In the genomic region with DNA sequence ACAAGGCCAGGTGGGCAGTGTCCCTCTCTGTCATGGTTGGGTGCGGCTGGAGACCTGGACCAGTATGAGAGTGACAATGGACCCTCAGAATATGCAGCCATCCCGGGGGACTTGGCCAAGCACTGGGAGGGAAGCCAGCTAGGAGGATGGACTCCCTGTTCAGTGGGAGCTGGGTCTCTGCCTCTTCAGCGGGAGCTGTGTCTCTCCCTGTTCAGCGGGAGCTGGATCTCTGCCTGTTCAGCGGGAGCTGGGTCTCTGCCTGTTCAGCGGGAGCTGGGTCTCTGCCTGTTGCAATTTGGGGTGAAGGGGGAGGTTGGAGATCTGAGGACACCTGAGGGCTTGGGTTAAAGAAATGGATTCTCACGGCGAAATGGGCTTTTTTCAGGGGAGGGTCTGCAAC, we compare ENCODE assay signal across 1 cellular context.
TF ChIP-seq lines count a peak whose summit lies in the region.

No MANE protein-coding gene starts in this region.

TF ChIP-seq in HepG2, 621 proteins besides CTCF, POLR2A, EP300 and RAD21:
- TF ChIP-seq, protein P1, sequence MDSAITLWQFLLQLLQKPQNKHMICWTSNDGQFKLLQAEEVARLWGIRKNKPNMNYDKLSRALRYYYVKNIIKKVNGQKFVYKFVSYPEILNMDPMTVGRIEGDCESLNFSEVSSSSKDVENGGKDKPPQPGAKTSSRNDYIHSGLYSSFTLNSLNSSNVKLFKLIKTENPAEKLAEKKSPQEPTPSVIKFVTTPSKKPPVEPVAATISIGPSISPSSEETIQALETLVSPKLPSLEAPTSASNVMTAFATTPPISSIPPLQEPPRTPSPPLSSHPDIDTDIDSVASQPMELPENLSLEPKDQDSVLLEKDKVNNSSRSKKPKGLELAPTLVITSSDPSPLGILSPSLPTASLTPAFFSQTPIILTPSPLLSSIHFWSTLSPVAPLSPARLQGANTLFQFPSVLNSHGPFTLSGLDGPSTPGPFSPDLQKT (CRISPR knock-in tag; IDR thresholded peaks at IDR 0.05; ENCODE audit: borderline replicate concordance) = no peak
- no peak for TF ChIP-seq ZSCAN9 (CRISPR knock-in tag; IDR thresholded peaks at IDR 0.05; ENCODE audit: borderline replicate concordance)
- no peak for TF ChIP-seq MTA3 (CRISPR knock-in tag; IDR thresholded peaks at IDR 0.05)
- TF ChIP-seq, protein P2, sequence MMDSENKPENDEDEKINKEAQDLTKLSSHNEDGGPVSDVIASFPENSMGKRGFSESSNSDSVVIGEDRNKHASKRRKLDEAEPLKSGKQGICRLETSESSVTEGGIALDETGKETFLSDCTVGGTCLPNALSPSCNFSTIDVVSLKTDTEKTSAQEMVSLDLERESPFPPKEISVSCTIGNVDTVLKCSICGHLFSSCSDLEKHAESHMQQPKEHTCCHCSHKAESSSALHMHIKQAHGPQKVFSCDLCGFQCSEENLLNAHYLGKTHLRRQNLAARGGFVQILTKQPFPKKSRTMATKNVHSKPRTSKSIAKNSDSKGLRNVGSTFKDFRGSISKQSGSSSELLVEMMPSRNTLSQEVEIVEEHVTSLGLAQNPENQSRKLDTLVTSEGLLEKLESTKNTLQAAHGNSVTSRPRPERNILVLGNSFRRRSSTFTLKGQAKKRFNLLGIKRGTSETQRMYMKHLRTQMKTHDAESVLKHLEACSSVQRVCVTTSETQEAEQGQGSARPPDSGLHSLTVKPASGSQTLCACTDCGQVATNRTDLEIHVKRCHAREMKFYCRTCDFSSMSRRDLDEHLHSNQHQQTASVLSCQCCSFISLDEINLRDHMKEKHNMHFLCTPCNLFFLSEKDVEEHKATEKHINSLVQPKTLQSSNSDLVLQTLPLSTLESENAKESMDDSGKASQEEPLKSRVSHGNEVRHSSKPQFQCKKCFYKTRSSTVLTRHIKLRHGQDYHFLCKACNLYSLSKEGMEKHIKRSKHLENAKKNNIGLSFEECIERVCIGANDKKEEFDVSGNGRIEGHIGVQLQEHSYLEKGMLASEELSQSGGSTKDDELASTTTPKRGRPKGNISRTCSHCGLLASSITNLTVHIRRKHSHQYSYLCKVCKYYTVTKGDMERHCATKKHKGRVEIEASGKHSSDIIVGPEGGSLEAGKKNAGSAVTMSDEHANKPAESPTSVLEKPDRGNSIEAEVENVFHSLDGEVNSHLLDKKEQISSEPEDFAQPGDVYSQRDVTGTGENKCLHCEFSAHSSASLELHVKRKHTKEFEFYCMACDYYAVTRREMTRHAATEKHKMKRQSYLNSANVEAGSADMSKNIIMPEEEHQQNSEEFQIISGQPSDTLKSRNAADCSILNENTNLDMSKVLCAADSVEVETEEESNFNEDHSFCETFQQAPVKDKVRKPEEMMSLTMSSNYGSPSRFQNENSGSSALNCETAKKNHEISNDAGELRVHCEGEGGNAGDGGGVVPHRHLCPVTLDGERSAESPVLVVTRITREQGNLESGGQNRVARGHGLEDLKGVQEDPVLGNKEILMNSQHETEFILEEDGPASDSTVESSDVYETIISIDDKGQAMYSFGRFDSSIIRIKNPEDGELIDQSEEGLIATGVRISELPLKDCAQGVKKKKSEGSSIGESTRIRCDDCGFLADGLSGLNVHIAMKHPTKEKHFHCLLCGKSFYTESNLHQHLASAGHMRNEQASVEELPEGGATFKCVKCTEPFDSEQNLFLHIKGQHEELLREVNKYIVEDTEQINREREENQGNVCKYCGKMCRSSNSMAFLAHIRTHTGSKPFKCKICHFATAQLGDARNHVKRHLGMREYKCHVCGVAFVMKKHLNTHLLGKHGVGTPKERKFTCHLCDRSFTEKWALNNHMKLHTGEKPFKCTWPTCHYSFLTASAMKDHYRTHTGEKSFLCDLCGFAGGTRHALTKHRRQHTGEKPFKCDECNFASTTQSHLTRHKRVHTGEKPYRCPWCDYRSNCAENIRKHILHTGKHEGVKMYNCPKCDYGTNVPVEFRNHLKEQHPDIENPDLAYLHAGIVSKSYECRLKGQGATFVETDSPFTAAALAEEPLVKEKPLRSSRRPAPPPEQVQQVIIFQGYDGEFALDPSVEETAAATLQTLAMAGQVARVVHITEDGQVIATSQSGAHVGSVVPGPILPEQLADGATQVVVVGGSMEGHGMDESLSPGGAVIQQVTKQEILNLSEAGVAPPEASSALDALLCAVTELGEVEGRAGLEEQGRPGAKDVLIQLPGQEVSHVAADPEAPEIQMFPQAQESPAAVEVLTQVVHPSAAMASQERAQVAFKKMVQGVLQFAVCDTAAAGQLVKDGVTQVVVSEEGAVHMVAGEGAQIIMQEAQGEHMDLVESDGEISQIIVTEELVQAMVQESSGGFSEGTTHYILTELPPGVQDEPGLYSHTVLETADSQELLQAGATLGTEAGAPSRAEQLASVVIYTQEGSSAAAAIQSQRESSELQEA (CRISPR knock-in tag; IDR thresholded peaks at IDR 0.05; ENCODE audit: not compliant biosample characterization) = no peak
- TF ChIP-seq RELA (CRISPR knock-in tag; IDR thresholded peaks at IDR 0.05) = no peak
- TF ChIP-seq, protein P3, sequence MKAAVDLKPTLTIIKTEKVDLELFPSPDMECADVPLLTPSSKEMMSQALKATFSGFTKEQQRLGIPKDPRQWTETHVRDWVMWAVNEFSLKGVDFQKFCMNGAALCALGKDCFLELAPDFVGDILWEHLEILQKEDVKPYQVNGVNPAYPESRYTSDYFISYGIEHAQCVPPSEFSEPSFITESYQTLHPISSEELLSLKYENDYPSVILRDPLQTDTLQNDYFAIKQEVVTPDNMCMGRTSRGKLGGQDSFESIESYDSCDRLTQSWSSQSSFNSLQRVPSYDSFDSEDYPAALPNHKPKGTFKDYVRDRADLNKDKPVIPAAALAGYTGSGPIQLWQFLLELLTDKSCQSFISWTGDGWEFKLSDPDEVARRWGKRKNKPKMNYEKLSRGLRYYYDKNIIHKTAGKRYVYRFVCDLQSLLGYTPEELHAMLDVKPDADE (CRISPR knock-in tag; IDR thresholded peaks at IDR 0.05) = no peak
- TF ChIP-seq, protein P4, sequence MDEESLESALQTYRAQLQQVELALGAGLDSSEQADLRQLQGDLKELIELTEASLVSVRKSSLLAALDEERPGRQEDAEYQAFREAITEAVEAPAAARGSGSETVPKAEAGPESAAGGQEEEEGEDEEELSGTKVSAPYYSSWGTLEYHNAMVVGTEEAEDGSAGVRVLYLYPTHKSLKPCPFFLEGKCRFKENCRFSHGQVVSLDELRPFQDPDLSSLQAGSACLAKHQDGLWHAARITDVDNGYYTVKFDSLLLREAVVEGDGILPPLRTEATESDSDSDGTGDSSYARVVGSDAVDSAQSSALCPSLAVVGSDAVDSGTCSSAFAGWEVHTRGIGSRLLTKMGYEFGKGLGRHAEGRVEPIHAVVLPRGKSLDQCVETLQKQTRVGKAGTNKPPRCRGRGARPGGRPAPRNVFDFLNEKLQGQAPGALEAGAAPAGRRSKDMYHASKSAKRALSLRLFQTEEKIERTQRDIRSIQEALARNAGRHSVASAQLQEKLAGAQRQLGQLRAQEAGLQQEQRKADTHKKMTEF (CRISPR knock-in tag; IDR thresholded peaks at IDR 0.05) = no peak
- no peak for TF ChIP-seq ELF3 (CRISPR knock-in tag; IDR thresholded peaks at IDR 0.05)
- no peak for TF ChIP-seq CC2D1A (CRISPR knock-in tag; IDR thresholded peaks at IDR 0.05)
- TF ChIP-seq, protein P5, sequence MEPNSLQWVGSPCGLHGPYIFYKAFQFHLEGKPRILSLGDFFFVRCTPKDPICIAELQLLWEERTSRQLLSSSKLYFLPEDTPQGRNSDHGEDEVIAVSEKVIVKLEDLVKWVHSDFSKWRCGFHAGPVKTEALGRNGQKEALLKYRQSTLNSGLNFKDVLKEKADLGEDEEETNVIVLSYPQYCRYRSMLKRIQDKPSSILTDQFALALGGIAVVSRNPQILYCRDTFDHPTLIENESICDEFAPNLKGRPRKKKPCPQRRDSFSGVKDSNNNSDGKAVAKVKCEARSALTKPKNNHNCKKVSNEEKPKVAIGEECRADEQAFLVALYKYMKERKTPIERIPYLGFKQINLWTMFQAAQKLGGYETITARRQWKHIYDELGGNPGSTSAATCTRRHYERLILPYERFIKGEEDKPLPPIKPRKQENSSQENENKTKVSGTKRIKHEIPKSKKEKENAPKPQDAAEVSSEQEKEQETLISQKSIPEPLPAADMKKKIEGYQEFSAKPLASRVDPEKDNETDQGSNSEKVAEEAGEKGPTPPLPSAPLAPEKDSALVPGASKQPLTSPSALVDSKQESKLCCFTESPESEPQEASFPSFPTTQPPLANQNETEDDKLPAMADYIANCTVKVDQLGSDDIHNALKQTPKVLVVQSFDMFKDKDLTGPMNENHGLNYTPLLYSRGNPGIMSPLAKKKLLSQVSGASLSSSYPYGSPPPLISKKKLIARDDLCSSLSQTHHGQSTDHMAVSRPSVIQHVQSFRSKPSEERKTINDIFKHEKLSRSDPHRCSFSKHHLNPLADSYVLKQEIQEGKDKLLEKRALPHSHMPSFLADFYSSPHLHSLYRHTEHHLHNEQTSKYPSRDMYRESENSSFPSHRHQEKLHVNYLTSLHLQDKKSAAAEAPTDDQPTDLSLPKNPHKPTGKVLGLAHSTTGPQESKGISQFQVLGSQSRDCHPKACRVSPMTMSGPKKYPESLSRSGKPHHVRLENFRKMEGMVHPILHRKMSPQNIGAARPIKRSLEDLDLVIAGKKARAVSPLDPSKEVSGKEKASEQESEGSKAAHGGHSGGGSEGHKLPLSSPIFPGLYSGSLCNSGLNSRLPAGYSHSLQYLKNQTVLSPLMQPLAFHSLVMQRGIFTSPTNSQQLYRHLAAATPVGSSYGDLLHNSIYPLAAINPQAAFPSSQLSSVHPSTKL (CRISPR knock-in tag; IDR thresholded peaks at IDR 0.05) = no peak
- no peak for TF ChIP-seq ZNF572 (CRISPR knock-in tag; IDR thresholded peaks at IDR 0.05)
TF ChIP-seq in HepG2: peak in this region for 0.
